12 cellular contexts compared by ENCODE assay signal in genomic region chr16:11658896-11659708, GRCh38. TPM values are rescaled to one million over a fixed set of nuclear protein-coding genes. Genes with fewer than 3 reads are reported as not detected.
DNase-seq lines count a peak whose midpoint lies in the region; ATAC-seq and TF ChIP-seq lines count a peak whose summit lies in the region.
"Had no signal": no experiment of that assay in that cellular context is flagged by ENCODE, and none has a peak within 500 bp of the region (broad histone marks: within the 10 kb centered on the region; RNA-seq: fewer than 3 reads in every experiment).

No MANE protein-coding gene starts in this region.

- no peak overlapping the region for H2AFZ ChIP-seq in GM23248

- WGBS in right lobe of liver (ENCODE audit: insufficient coverage, low coverage, low lambda C conversion rate, missing lambda C conversion rate) = 83% methylated on average over 7 of the region's 19 CpGs
- 18 to 37% methylated on average over 19 of the region's 19 CpGs for WGBS in aorta, 2 donors
- WGBS in GM23248 (ENCODE audit: low coverage in 1 of 2, low lambda C conversion rate in 2 of 2, missing lambda C conversion rate in 2 of 2), 2 experiments = 49 to 58% methylated on average over 18 to 19 of the region's 19 CpGs

- no peak overlapping the region for H3K4me3 ChIP-seq in right atrium auricular region
- H3K4me3 ChIP-seq in epithelial cell of esophagus (ENCODE audit: low read length) = no peak overlapping the region
- no peak overlapping the region for H3K4me3 ChIP-seq in right lobe of liver
- no peak overlapping the region for H3K4me3 ChIP-seq in aorta (ENCODE audit: low read length in 2 of 2)
- H3K4me3 ChIP-seq in GM23248 = no peak overlapping the region
- no peak overlapping the region for H3K4me3 ChIP-seq in foreskin fibroblast (ENCODE audit: low read depth in 1 of 2, low read length in 2 of 2)

- H3K27me3 ChIP-seq in right atrium auricular region (no peaks in the 10 kb centered on the region), right lobe of liver (no peaks in the 10 kb centered on the region), aorta (ENCODE audit: control insufficient read depth in 1 of 2, insufficient read depth in 2 of 2, low read length in 1 of 2) (no peaks in the 10 kb centered on the region), GM23248 (replicated peaks; ENCODE audit: insufficient read depth) (no peaks in the 10 kb centered on the region)

- intact Hi-C loops in Right ventricle myocardium inferior (cut with DNase I) = no loop called here
- intact Hi-C loops in right lobe of liver (cut with DNase I) = loop anchor here in 1 of 2 donors (5.0 kb wide), 1 partner anchor 137 kb away; no protein-coding TSS in a partner anchor
- intact Hi-C loops in aorta (cut with DNase I) = no loop called here

- no peak overlapping the region for H3K9ac ChIP-seq in GM23248

- no peaks in the 10 kb centered on the region for H3K36me3 ChIP-seq in right atrium auricular region
- no peaks in the 10 kb centered on the region for H3K36me3 ChIP-seq in right lobe of liver
- no peaks in the 10 kb centered on the region for H3K36me3 ChIP-seq in aorta (ENCODE audit: control insufficient read depth in 1 of 2, insufficient read depth in 2 of 2, low read length in 1 of 2)
- H3K36me3 ChIP-seq in GM23248 (ENCODE audit: low read depth) = no peaks in the 10 kb centered on the region

- no peak overlapping the region for H3K4me2 ChIP-seq in GM23248 (ENCODE audit: unreplicated experiment)

- DNase-seq in Right ventricle myocardium inferior (ENCODE audit: missing footprints) = peak; percentile 46
- DNase-seq in right atrium auricular region (ENCODE audit: low spot score) = no peak
- peak; percentile 90 for DNase-seq in epithelial cell of esophagus (ENCODE audit: low read depth)
- no peak for DNase-seq in right lobe of liver
- DNase-seq in aorta = no peak
- no peak for DNase-seq in GM23248
- no peak for DNase-seq in NCI-H1105 treated with DMSO at 0.1 percent for 48 hours (lab: John Stamatoyannopoulos, UW)
- DNase-seq in foreskin fibroblast = no peak
- DNase-seq: COR-L47; kidney glomerular epithelial cell; NCI-H345; stimulated activated CD4-positive, alpha-beta T cell treated with anti-CD3 and anti-CD28 coated beads, Interleukin-12 subunit alpha, Interleukin-12 subunit beta, amount 100 ng/mL, for 4 hours had no signal

- H3K4me1 ChIP-seq in right atrium auricular region (no peaks in the 10 kb centered on the region), right lobe of liver (no peaks in the 10 kb centered on the region), aorta (ENCODE audit: control insufficient read depth in 1 of 2, insufficient read depth in 2 of 2, low read length in 2 of 2) (no peaks in the 10 kb centered on the region), GM23248 (ENCODE audit: insufficient read depth) (no peaks in the 10 kb centered on the region)

- H3F3A ChIP-seq in GM23248 (ENCODE audit: insufficient read depth) = no peaks in the 10 kb centered on the region

- H3K9me3 ChIP-seq in right atrium auricular region = no peaks in the 10 kb centered on the region
- H3K9me3 ChIP-seq in right lobe of liver = no peaks in the 10 kb centered on the region
- H3K9me3 ChIP-seq in aorta (ENCODE audit: control insufficient read depth, low read length) = no peaks in the 10 kb centered on the region
- no peaks in the 10 kb centered on the region for H3K9me3 ChIP-seq in GM23248 (ENCODE audit: low read depth)

- TF ChIP-seq CTCF in right atrium auricular region (IDR thresholded peaks at IDR 0.05) = no peak
- no peak for TF ChIP-seq CTCF in epithelial cell of esophagus (IDR thresholded peaks at IDR 0.05; ENCODE audit: insufficient read depth, low read depth, low read length, missing control alignments)
- no peak for TF ChIP-seq CTCF in right lobe of liver (IDR thresholded peaks at IDR 0.05)
- no peak for TF ChIP-seq CTCF in foreskin fibroblast (IDR thresholded peaks at IDR 0.05; ENCODE audit: low read depth, low read length)

- no peaks in the 10 kb centered on the region for H3K9me2 ChIP-seq in GM23248 (ENCODE audit: insufficient read depth)

- no peaks in the 10 kb centered on the region for H4K20me1 ChIP-seq in GM23248 (ENCODE audit: insufficient read depth)

- in situ Hi-C loops in GM23248 (cut with MboI) = loop anchor here (10.0 kb wide), 1 partner anchor 254 kb away; no protein-coding TSS in a partner anchor

- no peak for TF ChIP-seq POLR2A in right lobe of liver (IDR thresholded peaks at IDR 0.05)

- ATAC-seq in Right ventricle myocardium inferior = no peak
- ATAC-seq in right lobe of liver = peak; percentile 42 to 86 (median 64)
- ATAC-seq in aorta (ENCODE audit: low FRiP score) = peak; percentile 62

- H3K27ac ChIP-seq in right atrium auricular region (no peak overlapping the region), right lobe of liver (no peak overlapping the region), aorta (ENCODE audit: low read depth in 1 of 2, low read length in 2 of 2) (no peak overlapping the region), GM23248 (no peak overlapping the region)

- H3K79me2 ChIP-seq in GM23248 (ENCODE audit: insufficient read depth) = no peaks in the 10 kb centered on the region

RNA-seq across cellular contexts. Expression of gene SNN, which starts 9.2 kb away (rescaled TPM):
- total RNA-seq in Right ventricle myocardium inferior (27.7 TPM), right atrium auricular region (10 to 100 TPM; 18.9 to 20.0 TPM), right lobe of liver (1 to 10 TPM; 3.5 to 7.9 (median 5.6) TPM), aorta (10 to 100 TPM; 15.1 to 15.9 TPM)
- polyA plus RNA-seq in aorta (10 to 100 TPM; 13.0 to 15.5 TPM), GM23248 (2016; fragmentation: Nextera tagmentation; extraction: Ambion mirVana) (5.3 and 5.4 TPM in 2 replicates)
- total RNA-seq in GM23248 (2014; rRNA removed; shearing (Covaris generic)) = 5.9 and 6.7 TPM in 2 replicates

Comparison
In these comparisons a context has a peak if more than half of its experiments do, and no peak if none do; other contexts are left out.
1. DNase-seq: peak in Right ventricle myocardium inferior (single experiment) and epithelial cell of esophagus (single experiment); none in right atrium auricular region (single experiment), right lobe of liver (0 of 3), aorta (0 of 2), GM23248 (single experiment), NCI-H1105 treated with DMSO at 0.1 percent for 48 hours (single experiment) and foreskin fibroblast (0 of 2).